19 cellular contexts compared by ENCODE assay signal in genomic region chrX:11954196-11954595, GRCh38.
"Had no signal": no experiment of that assay in that cellular context is flagged by ENCODE, and none has a peak within 500 bp of the region (broad histone marks: within the 10 kb centered on the region; RNA-seq: fewer than 3 reads in every experiment).

No MANE protein-coding gene starts in this region.

- H3K9me3 ChIP-seq: breast epithelium, gastroesophageal sphincter, neutrophil, tibial nerve had no signal

- H3K27ac Mint-ChIP-seq: activated CD4-positive, alpha-beta T cell treated with anti-CD3 and anti-CD28 coated beads, Interleukin-2, amount 10 ng/mL, durations not matched to agents 7 days and 5 days; activated naive CD8-positive, alpha-beta T cell treated with anti-CD3 and anti-CD28 coated beads, Interleukin-2, amount 10 ng/mL, durations not matched to agents 7 days and 5 days; dendritic cell treated with granulocyte-macrophage colony-stimulating factor and Interleukin-4, amounts not matched to agents 40 ng/mL and 50 ng/mL, for 4 days; effector memory CD8-positive, alpha-beta T cell; naive thymus-derived CD8-positive, alpha-beta T cell; stimulated activated naive B cell treated with anti-CD40 and anti-IgM and Interleukin-4, amounts not matched to agents 10 μg/mL and 1 μg/mL and 100 μg/mL, for 72 hours had no signal

- H2AFZ ChIP-seq: parathyroid adenoma had no signal

- H3K4me3 ChIP-seq: breast epithelium, gastroesophageal sphincter, tibial nerve had no signal

- H3K9me3 Mint-ChIP-seq: activated CD4-positive, alpha-beta T cell treated with anti-CD3 and anti-CD28 coated beads, Interleukin-2, amount 10 ng/mL, durations not matched to agents 7 days and 5 days; activated naive CD8-positive, alpha-beta T cell treated with anti-CD3 and anti-CD28 coated beads, Interleukin-2, amount 10 ng/mL, durations not matched to agents 7 days and 5 days; dendritic cell treated with granulocyte-macrophage colony-stimulating factor and Interleukin-4, amounts not matched to agents 40 ng/mL and 50 ng/mL, for 4 days; effector memory CD8-positive, alpha-beta T cell; stimulated activated naive B cell treated with anti-CD40 and anti-IgM and Interleukin-4, amounts not matched to agents 10 μg/mL and 1 μg/mL and 100 μg/mL, for 72 hours had no signal

- H3K4me3 Mint-ChIP-seq: activated CD4-positive, alpha-beta T cell treated with anti-CD3 and anti-CD28 coated beads, Interleukin-2, amount 10 ng/mL, durations not matched to agents 7 days and 5 days; activated naive CD8-positive, alpha-beta T cell treated with anti-CD3 and anti-CD28 coated beads, Interleukin-2, amount 10 ng/mL, durations not matched to agents 7 days and 5 days; dendritic cell treated with granulocyte-macrophage colony-stimulating factor and Interleukin-4, amounts not matched to agents 40 ng/mL and 50 ng/mL, for 4 days; effector memory CD8-positive, alpha-beta T cell; naive thymus-derived CD8-positive, alpha-beta T cell; stimulated activated naive B cell treated with anti-CD40 and anti-IgM and Interleukin-4, amounts not matched to agents 10 μg/mL and 1 μg/mL and 100 μg/mL, for 72 hours had no signal

- DNase-seq: activated CD4-positive, alpha-beta T cell treated with anti-CD3 and anti-CD28 coated beads, Interleukin-2, amount 10 ng/mL, durations not matched to agents 7 days and 5 days; activated CD8-positive, alpha-beta memory T cell treated with anti-CD3 and anti-CD28 coated beads for 24 hours; activated naive CD4-positive, alpha-beta T cell; activated naive CD8-positive, alpha-beta T cell treated with anti-CD3 and anti-CD28 coated beads, Interleukin-2, amount 10 ng/mL, durations not matched to agents 7 days and 5 days; anterior cingulate cortex; effector memory CD8-positive, alpha-beta T cell; erythroblast; naive thymus-derived CD8-positive, alpha-beta T cell; stimulated activated CD4-positive, alpha-beta T cell treated with anti-CD3 and anti-CD28 coated beads, Interleukin-4, amount 100 ng/mL, for 1 hour; stimulated activated naive B cell treated with anti-CD40 and anti-IgM and Interleukin-4, amounts not matched to agents 10 μg/mL and 1 μg/mL and 100 μg/mL, for 72 hours; substantia nigra; T-helper 9 cell had no signal

- H3K27ac ChIP-seq: breast epithelium, gastroesophageal sphincter, neutrophil, parathyroid adenoma, tibial nerve had no signal

- H3K36me3 Mint-ChIP-seq: activated naive CD8-positive, alpha-beta T cell treated with anti-CD3 and anti-CD28 coated beads, Interleukin-2, amount 10 ng/mL, durations not matched to agents 7 days and 5 days; naive thymus-derived CD8-positive, alpha-beta T cell; stimulated activated naive B cell treated with anti-CD40 and anti-IgM and Interleukin-4, amounts not matched to agents 10 μg/mL and 1 μg/mL and 100 μg/mL, for 72 hours had no signal

- H3K36me3 ChIP-seq: breast epithelium, gastroesophageal sphincter, neutrophil, tibial nerve had no signal

- H3K27me3 Mint-ChIP-seq: activated CD4-positive, alpha-beta T cell treated with anti-CD3 and anti-CD28 coated beads, Interleukin-2, amount 10 ng/mL, durations not matched to agents 7 days and 5 days; dendritic cell treated with granulocyte-macrophage colony-stimulating factor and Interleukin-4, amounts not matched to agents 40 ng/mL and 50 ng/mL, for 4 days; effector memory CD8-positive, alpha-beta T cell had no signal

- H3K9ac ChIP-seq: parathyroid adenoma had no signal

- H3K4me1 Mint-ChIP-seq: activated CD4-positive, alpha-beta T cell treated with anti-CD3 and anti-CD28 coated beads, Interleukin-2, amount 10 ng/mL, durations not matched to agents 7 days and 5 days; activated naive CD8-positive, alpha-beta T cell treated with anti-CD3 and anti-CD28 coated beads, Interleukin-2, amount 10 ng/mL, durations not matched to agents 7 days and 5 days; naive thymus-derived CD8-positive, alpha-beta T cell; stimulated activated naive B cell treated with anti-CD40 and anti-IgM and Interleukin-4, amounts not matched to agents 10 μg/mL and 1 μg/mL and 100 μg/mL, for 72 hours had no signal

- ATAC-seq: effector memory CD8-positive, alpha-beta T cell; gastroesophageal sphincter; left lobe of liver; naive thymus-derived CD8-positive, alpha-beta T cell; stimulated activated naive B cell treated with anti-CD40 and anti-IgM and Interleukin-4, amounts not matched to agents 10 μg/mL and 1 μg/mL and 100 μg/mL, for 72 hours had no signal

- H3K27me3 ChIP-seq: breast epithelium, gastroesophageal sphincter, neutrophil, tibial nerve had no signal

- H3K4me1 ChIP-seq: breast epithelium, gastroesophageal sphincter, parathyroid adenoma had no signal

- H3K79me2 ChIP-seq: parathyroid adenoma had no signal
